ENCODE assay signal across 9 cellular contexts in genomic region chr17:6069611-6070279, GRCh38. TPM values are rescaled to one million over a fixed set of nuclear protein-coding genes. Genes with fewer than 3 reads are reported as not detected.
A peak's percentile ranks its signal among the peaks of the same experiment; 100 is the strongest.
DNase-seq lines count a peak whose midpoint lies in the region; ATAC-seq and FAIRE-seq lines count a peak whose summit lies in the region.
"Had no signal": no experiment of that assay in that cellular context is flagged by ENCODE, and none has a peak within 500 bp of the region (broad histone marks: within the 10 kb centered on the region; RNA-seq: fewer than 3 reads in every experiment).

No MANE protein-coding gene starts in this region.

- intact Hi-C loops in activated T-helper 2 cell treated with anti-CD3 and anti-CD28 coated beads, Interferon-gamma antibody, Interleukin-2, Interleukin-4, amounts not matched to agents 10 μg/mL and 5 μg/mL and 100 μg/mL, durations not matched to agents 14 hours and 24 hours and 36 hours (cut with micrococcal nuclease), result no loop called here
- intact Hi-C loops in right cardiac atrium (cut with DNase I), result loop anchor here in 1 of 4 donors (10.0 kb wide), 1 partner anchor 345 kb away; no protein-coding TSS in a partner anchor

- H3K9ac ChIP-seq in rectal smooth muscle tissue (ENCODE audit: low read length), result no peak overlapping the region

- peaks cover 6% of the 10 kb centered on the region for H3K4me1 Mint-ChIP-seq in activated T-helper 2 cell treated with anti-CD3 and anti-CD28 coated beads, Interferon-gamma antibody, Interleukin-2, Interleukin-4, amounts not matched to agents 10 μg/mL and 5 μg/mL and 100 μg/mL, durations not matched to agents 14 hours and 24 hours and 36 hours (ENCODE audit: low read depth)

- no peak overlapping the region for H3K27ac Mint-ChIP-seq in activated T-helper 2 cell treated with anti-CD3 and anti-CD28 coated beads, Interferon-gamma antibody, Interleukin-2, Interleukin-4, amounts not matched to agents 10 μg/mL and 5 μg/mL and 100 μg/mL, durations not matched to agents 14 hours and 24 hours and 36 hours

- H3K4me3 ChIP-seq in right cardiac atrium (ENCODE audit: low read length) (peak overlapping the region; percentile 95), rectal smooth muscle tissue (ENCODE audit: low read length) (peak overlapping the region; percentile 14)

- no peak for DNase-seq in HTR-8/SVneo (ENCODE audit: insufficient read length, low spot score)
- DNase-seq in activated T-helper 2 cell treated with anti-CD3 and anti-CD28 coated beads, Interferon-gamma antibody, Interleukin-2, Interleukin-4, amounts not matched to agents 10 μg/mL and 5 μg/mL and 100 μg/mL, durations not matched to agents 14 hours and 24 hours and 36 hours (ENCODE audit: low spot score), result no peak
- peak in 1 of 3 donors; percentile 55 for DNase-seq in right cardiac atrium
- DNase-seq in DMS53 treated with DMSO at 0.1 percent for 48 hours (lab: John Stamatoyannopoulos, UW; ENCODE audit: unreplicated experiment), result no peak
- no peak for DNase-seq in mucosa of gallbladder (ENCODE audit: low spot score)

- no peaks in the 10 kb centered on the region for H3K9me3 ChIP-seq in right cardiac atrium (ENCODE audit: control insufficient read depth, low read length)

- peak; percentile 59 for FAIRE-seq in HTR-8/SVneo (lab: Jason Lieb, UNC)
- FAIRE-seq: TTC549 had no signal

- no peaks in the 10 kb centered on the region for H3K36me3 Mint-ChIP-seq in activated T-helper 2 cell treated with anti-CD3 and anti-CD28 coated beads, Interferon-gamma antibody, Interleukin-2, Interleukin-4, amounts not matched to agents 10 μg/mL and 5 μg/mL and 100 μg/mL, durations not matched to agents 14 hours and 24 hours and 36 hours (ENCODE audit: low read depth)

- WGBS in right cardiac atrium, result 9% methylated on average over 38 of the region's 38 CpGs

- peaks cover 49% of the 10 kb centered on the region for H3K27me3 Mint-ChIP-seq in activated T-helper 2 cell treated with anti-CD3 and anti-CD28 coated beads, Interferon-gamma antibody, Interleukin-2, Interleukin-4, amounts not matched to agents 10 μg/mL and 5 μg/mL and 100 μg/mL, durations not matched to agents 14 hours and 24 hours and 36 hours (ENCODE audit: low read depth)

- H3K4me3 Mint-ChIP-seq in activated T-helper 2 cell treated with anti-CD3 and anti-CD28 coated beads, Interferon-gamma antibody, Interleukin-2, Interleukin-4, amounts not matched to agents 10 μg/mL and 5 μg/mL and 100 μg/mL, durations not matched to agents 14 hours and 24 hours and 36 hours (ENCODE audit: low read depth), result peak overlapping the region; percentile 65

- H3K27ac ChIP-seq in right cardiac atrium (ENCODE audit: low read length) (no peak overlapping the region), rectal smooth muscle tissue (ENCODE audit: low read depth, low read length) (no peak overlapping the region)

- ATAC-seq in right cardiac atrium (peak; percentile 13 to 33), HG03378 (IDR thresholded peaks at IDR 0.05; ENCODE audit: unreplicated experiment) (no peak), GM19463 (IDR thresholded peaks at IDR 0.05; ENCODE audit: unreplicated experiment) (no peak)

- H3K36me3 ChIP-seq in rectal smooth muscle tissue (ENCODE audit: control insufficient read depth, insufficient read depth, low read length), result no peaks in the 10 kb centered on the region

- H3K27me3 ChIP-seq in right cardiac atrium (ENCODE audit: control insufficient read depth, insufficient read depth) (no peaks in the 10 kb centered on the region), rectal smooth muscle tissue (ENCODE audit: control insufficient read depth, insufficient read depth, low read length) (peaks cover 9% of the 10 kb centered on the region)

- H3K4me1 ChIP-seq in right cardiac atrium (ENCODE audit: control insufficient read depth, insufficient read depth, low read length) (no peaks in the 10 kb centered on the region), rectal smooth muscle tissue (ENCODE audit: control insufficient read depth, insufficient read depth, low read length) (peaks cover 5% of the 10 kb centered on the region)

- no peaks in the 10 kb centered on the region for H3K9me3 Mint-ChIP-seq in activated T-helper 2 cell treated with anti-CD3 and anti-CD28 coated beads, Interferon-gamma antibody, Interleukin-2, Interleukin-4, amounts not matched to agents 10 μg/mL and 5 μg/mL and 100 μg/mL, durations not matched to agents 14 hours and 24 hours and 36 hours

RNA-seq across cellular contexts. Expression of gene WSCD1, which starts 0.4 kb away (rescaled TPM):
- total RNA-seq in activated T-helper 2 cell treated with anti-CD3 and anti-CD28 coated beads, Interferon-gamma antibody, Interleukin-2, Interleukin-4, amounts not matched to agents 10 μg/mL and 5 μg/mL and 100 μg/mL, durations not matched to agents 14 hours and 24 hours and 36 hours, result 0.62 and 0.71 TPM in 2 replicates
- total RNA-seq in right cardiac atrium (1 to 10 TPM; 3.4 to 9.2 (median 7.2) TPM), mucosa of gallbladder (2.6 TPM)
- 2.6 TPM for polyA plus RNA-seq in right cardiac atrium

Comparison
In these comparisons a context has a peak if more than half of its experiments do, and no peak if none do; other contexts are left out.
1. ATAC-seq: peak in right cardiac atrium (2 of 2); none in HG03378 (single experiment) and GM19463 (single experiment).